ENCODE assay signal across 11 cellular contexts in the genomic region with DNA sequence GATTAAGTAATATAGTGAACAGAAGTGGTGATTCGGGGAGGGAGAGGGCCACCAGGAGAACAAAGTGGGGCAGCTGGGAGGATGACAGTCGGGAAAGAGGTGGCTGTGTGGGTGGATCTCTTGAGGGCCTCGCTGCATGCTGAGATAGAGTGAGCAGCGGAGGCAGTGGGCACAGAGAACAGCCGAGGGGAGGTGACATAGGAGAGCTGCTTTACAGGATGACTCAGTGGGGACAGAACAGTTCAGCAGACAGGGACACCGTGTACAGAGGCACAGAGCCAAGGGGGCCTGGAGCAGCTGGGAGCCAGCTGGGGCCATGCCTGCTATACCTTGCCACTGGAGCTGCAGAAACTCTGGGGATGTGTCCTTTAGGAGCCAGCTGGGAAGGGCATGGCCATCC.
DNase-seq lines count a peak whose midpoint lies in the region; TF ChIP-seq lines count a peak whose summit lies in the region.
"Had no signal": no experiment of that assay in that cellular context is flagged by ENCODE, and none has a peak within 500 bp of the region (broad histone marks: within the 10 kb centered on the region; RNA-seq: fewer than 3 reads in every experiment).

No MANE protein-coding gene starts in this region.

- H3K27me3 ChIP-seq in WERI-Rb-1 (ENCODE audit: insufficient read depth, low read depth, severe bottlenecking) (no peaks in the 10 kb centered on the region), tibial artery (no peaks in the 10 kb centered on the region), neural progenitor cell (no peaks in the 10 kb centered on the region)

- H3K9me3 ChIP-seq in WERI-Rb-1 (ENCODE audit: severe bottlenecking) (no peaks in the 10 kb centered on the region), tibial artery (no peaks in the 10 kb centered on the region), neural progenitor cell (ENCODE audit: low read depth) (no peaks in the 10 kb centered on the region)

- H3K36me3 ChIP-seq in WERI-Rb-1 (no peaks in the 10 kb centered on the region), tibial artery (no peaks in the 10 kb centered on the region), neural progenitor cell (no peaks in the 10 kb centered on the region)

- H3K4me3 Mint-ChIP-seq in neural progenitor cell, result no peak overlapping the region

- H3K4me3 ChIP-seq in WERI-Rb-1 (ENCODE audit: low read depth, low read length) (no peak overlapping the region), lower leg skin (ENCODE audit: low read depth, poor library complexity, severe bottlenecking) (no peak overlapping the region), tibial artery (no peak overlapping the region), neural progenitor cell (no peak overlapping the region)

- H3K4me2 ChIP-seq in neural progenitor cell, result no peak overlapping the region

- no peaks in the 10 kb centered on the region for H3K9me3 Mint-ChIP-seq in neural progenitor cell

- no peaks in the 10 kb centered on the region for H3K79me2 ChIP-seq in neural progenitor cell (ENCODE audit: low read depth)

- H3K27me3 Mint-ChIP-seq in neural progenitor cell (ENCODE audit: insufficient read depth, low read depth), result peaks cover 2% of the 10 kb centered on the region

- peaks cover 17% of the 10 kb centered on the region for H3K4me1 Mint-ChIP-seq in neural progenitor cell

- no peak overlapping the region for H2AFZ ChIP-seq in neural progenitor cell (replicated peaks)

- TF ChIP-seq CTCF in WERI-Rb-1 (IDR thresholded peaks at IDR 0.05; ENCODE audit: low read depth, low read length), result no peak
- no peak for TF ChIP-seq CTCF in lower leg skin (IDR thresholded peaks at IDR 0.05)
- no peak for TF ChIP-seq CTCF in tibial artery (IDR thresholded peaks at IDR 0.05)
- no peak for TF ChIP-seq CTCF in neural progenitor cell (IDR thresholded peaks at IDR 0.05)

- H4K20me1 ChIP-seq in neural progenitor cell (ENCODE audit: low read depth), result no peaks in the 10 kb centered on the region

- no peak overlapping the region for H3K27ac Mint-ChIP-seq in neural progenitor cell

- intact Hi-C loops in lower leg skin (cut with DNase I; ENCODE audit: low total_unique reads), result no loop called here
- intact Hi-C loops in tibial artery (cut with DNase I; ENCODE audit: low total_unique reads), result loop anchor here (5.0 kb wide), 1 partner anchor 271 kb away; a partner anchor contains a TSS

- H3K4me1 ChIP-seq in tibial artery (peaks cover 0 to 56% (median 48%) of the 10 kb centered on the region in 4 donors), neural progenitor cell (no peaks in the 10 kb centered on the region)

- DNase-seq in NCI-H1417 (lab: John Stamatoyannopoulos, UW) (peak; percentile 11 to 60 (median 23)), NCI-H1417 treated with DMSO at 0.1 percent for 48 hours (lab: John Stamatoyannopoulos, UW) (no peak), WERI-Rb-1 (no peak), lower leg skin (ENCODE audit: low spot score in 2 of 2) (peak; percentile 68 to 84), tibial artery (peak; percentile 66 to 91), neural progenitor cell (ENCODE audit: low spot score) (no peak), NAMALWA (ENCODE audit: low spot score) (no peak)
- DNase-seq in activated CD4-positive, alpha-beta T cell treated with anti-CD3 and anti-CD28 coated beads, Interleukin-2, amount 50 U/mL, for 4 hours, result no peak
- DNase-seq: 8988T, amniotic stem cell, NCI-H187 treated with DMSO at 0.1 percent for 48 hours had no signal

- H3F3A ChIP-seq in neural progenitor cell (ENCODE audit: low read depth), result peaks cover 6% of the 10 kb centered on the region

- H3K27ac ChIP-seq in WERI-Rb-1, result peak overlapping the region; percentile 75
- peak overlapping the region; percentile 44 to 68 for H3K27ac ChIP-seq in tibial artery
- H3K27ac ChIP-seq in neural progenitor cell, result no peak overlapping the region

- no peak for TF ChIP-seq POLR2A in lower leg skin (IDR thresholded peaks at IDR 0.05)

- WGBS in lower leg skin, 2 donors, result 50 to 65% methylated on average over 6 of the region's 6 CpGs

- no peak overlapping the region for H3K9ac ChIP-seq in neural progenitor cell

- H3K36me3 Mint-ChIP-seq in neural progenitor cell, result no peaks in the 10 kb centered on the region

Comparison
In these comparisons a context has a peak if more than half of its experiments do, and no peak if none do; other contexts are left out.
1. DNase-seq: peak in NCI-H1417 (3 of 3), lower leg skin (2 of 2) and tibial artery (2 of 2); none in NCI-H1417 treated with DMSO at 0.1 percent for 48 hours (single experiment), WERI-Rb-1 (single experiment), neural progenitor cell (single experiment), NAMALWA (single experiment) and activated CD4-positive, alpha-beta T cell treated with anti-CD3 and anti-CD28 coated beads, Interleukin-2, amount 50 U/mL, for 4 hours (0 of 2).